ENCODE assay signal across 1 cellular context in the genomic region with DNA sequence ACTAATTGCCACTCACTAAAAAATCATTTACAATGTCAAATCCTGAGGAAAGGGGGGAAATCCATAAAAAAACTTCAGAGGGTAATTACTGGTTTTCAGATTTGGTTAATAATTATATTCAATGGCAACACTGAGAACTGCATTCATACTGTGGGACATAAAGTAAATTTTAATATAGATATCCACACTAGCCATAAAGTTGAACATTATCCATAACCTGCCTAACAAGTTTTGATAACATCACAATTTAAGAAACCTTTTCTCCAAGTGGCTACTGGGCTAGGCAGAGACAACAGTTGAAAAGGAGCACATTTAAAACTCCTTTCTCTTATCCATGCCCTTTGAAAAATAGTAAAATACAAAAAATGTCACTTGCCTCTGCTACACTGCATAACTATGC.
TF ChIP-seq lines count a peak whose summit lies in the region.

No MANE protein-coding gene starts in this region.

TF ChIP-seq in WTC11, 78 proteins besides CTCF, POLR2A, EP300 and RAD21 (continued from another document):
- TF ChIP-seq, protein P1, sequence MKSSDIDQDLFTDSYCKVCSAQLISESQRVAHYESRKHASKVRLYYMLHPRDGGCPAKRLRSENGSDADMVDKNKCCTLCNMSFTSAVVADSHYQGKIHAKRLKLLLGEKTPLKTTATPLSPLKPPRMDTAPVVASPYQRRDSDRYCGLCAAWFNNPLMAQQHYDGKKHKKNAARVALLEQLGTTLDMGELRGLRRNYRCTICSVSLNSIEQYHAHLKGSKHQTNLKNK (CRISPR knock-in tag; IDR thresholded peaks at IDR 0.05): no peak
- TF ChIP-seq, protein P2, sequence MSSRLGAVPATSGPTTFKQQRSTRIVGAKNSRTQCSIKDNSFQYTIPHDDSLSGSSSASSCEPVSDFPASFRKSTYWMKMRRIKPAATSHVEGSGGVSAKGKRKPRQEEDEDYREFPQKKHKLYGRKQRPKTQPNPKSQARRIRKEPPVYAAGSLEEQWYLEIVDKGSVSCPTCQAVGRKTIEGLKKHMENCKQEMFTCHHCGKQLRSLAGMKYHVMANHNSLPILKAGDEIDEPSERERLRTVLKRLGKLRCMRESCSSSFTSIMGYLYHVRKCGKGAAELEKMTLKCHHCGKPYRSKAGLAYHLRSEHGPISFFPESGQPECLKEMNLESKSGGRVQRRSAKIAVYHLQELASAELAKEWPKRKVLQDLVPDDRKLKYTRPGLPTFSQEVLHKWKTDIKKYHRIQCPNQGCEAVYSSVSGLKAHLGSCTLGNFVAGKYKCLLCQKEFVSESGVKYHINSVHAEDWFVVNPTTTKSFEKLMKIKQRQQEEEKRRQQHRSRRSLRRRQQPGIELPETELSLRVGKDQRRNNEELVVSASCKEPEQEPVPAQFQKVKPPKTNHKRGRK (CRISPR knock-in tag; IDR thresholded peaks at IDR 0.05; ENCODE audit: borderline replicate concordance): no peak
- TF ChIP-seq NR2C2 (CRISPR knock-in tag; IDR thresholded peaks at IDR 0.05) (no peak), CBFB (CRISPR knock-in tag; IDR thresholded peaks at IDR 0.05; ENCODE audit: low read depth) (no peak)
- TF ChIP-seq, protein P3, sequence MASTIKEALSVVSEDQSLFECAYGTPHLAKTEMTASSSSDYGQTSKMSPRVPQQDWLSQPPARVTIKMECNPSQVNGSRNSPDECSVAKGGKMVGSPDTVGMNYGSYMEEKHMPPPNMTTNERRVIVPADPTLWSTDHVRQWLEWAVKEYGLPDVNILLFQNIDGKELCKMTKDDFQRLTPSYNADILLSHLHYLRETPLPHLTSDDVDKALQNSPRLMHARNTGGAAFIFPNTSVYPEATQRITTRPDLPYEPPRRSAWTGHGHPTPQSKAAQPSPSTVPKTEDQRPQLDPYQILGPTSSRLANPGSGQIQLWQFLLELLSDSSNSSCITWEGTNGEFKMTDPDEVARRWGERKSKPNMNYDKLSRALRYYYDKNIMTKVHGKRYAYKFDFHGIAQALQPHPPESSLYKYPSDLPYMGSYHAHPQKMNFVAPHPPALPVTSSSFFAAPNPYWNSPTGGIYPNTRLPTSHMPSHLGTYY (CRISPR knock-in tag; IDR thresholded peaks at IDR 0.05): no peak
TF ChIP-seq in WTC11: peak in this region for 0.
